Comparison of ENCODE assay signal across 27 cellular contexts in genomic region chr6:29625337-29625930, GRCh38. TPM values are rescaled to one million over a fixed set of nuclear protein-coding genes. Genes with fewer than 3 reads are reported as not detected.
A peak's percentile ranks its signal among the peaks of the same experiment; 100 is the strongest.
DNase-seq lines count a peak whose midpoint lies in the region; ATAC-seq lines count a peak whose summit lies in the region.
"Had no signal": no experiment of that assay in that cellular context is flagged by ENCODE, and none has a peak within 500 bp of the region (broad histone marks: within the 10 kb centered on the region; RNA-seq: fewer than 3 reads in every experiment).

No MANE protein-coding gene starts in this region.

- peak overlapping the region in 2 of 8 donors; percentile 7 to 81 for H3K4me3 Mint-ChIP-seq in naive B cell

- H3K9ac ChIP-seq in HUES6 (ENCODE audit: low read length) (peak overlapping the region; percentile 79), GM23248 (no peak overlapping the region)

- no peak for ATAC-seq in naive B cell (ENCODE audit: low read depth in 2 of 2)
- ATAC-seq in HG02970 (IDR thresholded peaks at IDR 0.05; ENCODE audit: low FRiP score, unreplicated experiment): no peak
- no peak for ATAC-seq in GM21367 (IDR thresholded peaks at IDR 0.05; ENCODE audit: unreplicated experiment)
- ATAC-seq: pancreas had no signal

- in situ Hi-C loops in GM23248 (cut with MboI): no loop called here

- H3K4me1 ChIP-seq in HUES6 (ENCODE audit: control insufficient read depth, insufficient read depth, low read length) (peaks cover 64% of the 10 kb centered on the region), GM23248 (ENCODE audit: insufficient read depth) (no peaks in the 10 kb centered on the region; the same call in 1 of the 2 replicates)
- H3K4me1 ChIP-seq: HAP-1 had no signal

- no peaks in the 10 kb centered on the region for H3K9me2 ChIP-seq in GM23248 (ENCODE audit: insufficient read depth)

- peak overlapping the region; percentile 52; the same call in 1 of the 2 replicates for H3K27ac ChIP-seq in HUES6 (ENCODE audit: low read depth, low read length)
- peak overlapping the region; percentile 81 for H3K27ac ChIP-seq in cingulate gyrus (ENCODE audit: low read depth, low read length)
- no peak overlapping the region for H3K27ac ChIP-seq in GM23248
- H3K27ac ChIP-seq: epithelial cell of prostate, pancreas, Peyer's patch, sigmoid colon, SJSA1 had no signal

- DNase-seq in naive B cell (no peak), GM23248 (no peak), GM03348 (ENCODE audit: low spot score) (no peak)
- DNase-seq: AML-193; Calu3; dermis blood vessel endothelial cell; EL; foreskin fibroblast; hippocampal formation; MG63; midbrain; NCI-H226; pancreas; Peyer's patch; sigmoid colon; stimulated activated naive CD4-positive, alpha-beta T cell treated with Interleukin-2 at 50 U/mL for 16 hours; T1000; trophoblast cell had no signal

- H3K4me3 ChIP-seq in HUES6 (ENCODE audit: low read depth, low read length) (peak overlapping the region; percentile 71), GM23248 (no peak overlapping the region)
- H3K4me3 ChIP-seq: HAP-1, MG63, pancreas, Peyer's patch, sigmoid colon, SJSA1 had no signal

- H3K27me3 Mint-ChIP-seq in naive B cell: no peaks in the 10 kb centered on the region

- H3K27me3 ChIP-seq in HUES6 (ENCODE audit: control insufficient read depth, insufficient read depth, low read length): no peaks in the 10 kb centered on the region
- H3K27me3 ChIP-seq in GM23248 (replicated peaks; ENCODE audit: insufficient read depth): no peaks in the 10 kb centered on the region
- H3K27me3 ChIP-seq: MG63, pancreas, sigmoid colon, SJSA1 had no signal

- peak overlapping the region in 4 of 6 donors; percentile 1 to 72 (median 28) for H3K27ac Mint-ChIP-seq in naive B cell

- peaks cover 6% of the 10 kb centered on the region for H3K79me2 ChIP-seq in GM23248 (ENCODE audit: insufficient read depth)

- H3K9me3 Mint-ChIP-seq in naive B cell: no peaks in the 10 kb centered on the region
- H3K9me3 Mint-ChIP-seq: IgD-negative memory B cell had no signal

- whole genome bisulfite sequencing in GM23248 (ENCODE audit: low coverage in 1 of 2, low lambda C conversion rate in 2 of 2, missing lambda C conversion rate in 2 of 2), 2 experiments: 76% methylated on average over 7 of the region's 7 CpGs

- no peak overlapping the region for H2AFZ ChIP-seq in GM23248

- H3K9me3 ChIP-seq in HUES6 (ENCODE audit: control insufficient read depth, insufficient read depth, low read depth, low read length) (no peaks in the 10 kb centered on the region), GM23248 (ENCODE audit: low read depth) (no peaks in the 10 kb centered on the region)
- H3K9me3 ChIP-seq: HAP-1, MG63, pancreas, Peyer's patch, sigmoid colon, SJSA1 had no signal

- no peak overlapping the region for H3K4me2 ChIP-seq in GM23248 (ENCODE audit: unreplicated experiment)

- no peaks in the 10 kb centered on the region for H4K20me1 ChIP-seq in GM23248 (ENCODE audit: insufficient read depth)

- H3K4me1 Mint-ChIP-seq in naive B cell: peaks cover 35 to 39% (median 37%) of the 10 kb centered on the region in 3 donors

- peaks cover 0 to 32% of the 10 kb centered on the region in 2 donors for H3K36me3 Mint-ChIP-seq in naive B cell

- peaks cover 38% of the 10 kb centered on the region for H3K36me3 ChIP-seq in HUES6 (ENCODE audit: control insufficient read depth, insufficient read depth, low read length)
- H3K36me3 ChIP-seq in GM23248 (ENCODE audit: low read depth): no peaks in the 10 kb centered on the region; the same call in 1 of the 2 replicates
- H3K36me3 ChIP-seq: MG63, pancreas had no signal

- H3F3A ChIP-seq in GM23248 (ENCODE audit: insufficient read depth): no peaks in the 10 kb centered on the region

RNA-seq across cellular contexts. Expression of gene GABBR1, which starts 7.5 kb away (rescaled TPM):
- 10 to 100 TPM in 1 of 6 donors, 1 to 10 TPM in 4, not detected in 1; 4.1 to 11.3 (median 4.6) TPM for polyA plus RNA-seq in naive B cell (ENCODE audit: low read depth in 6 of 6)
- 4.6 and 5.3 TPM in 2 replicates for total RNA-seq in GM23248 (2014; rRNA removed; shearing (Covaris generic))
- 5.8 and 6.1 TPM in 2 replicates for polyA plus RNA-seq in GM23248 (2016; fragmentation: Nextera tagmentation; extraction: Ambion mirVana)

RNA-seq across cellular contexts. Expression of gene MOG, which starts 31.5 kb away (rescaled TPM):
- not detected for polyA plus RNA-seq in naive B cell (ENCODE audit: low read depth in 6 of 6)
- not detected in 2 replicates for total RNA-seq in GM23248 (2014; rRNA removed; shearing (Covaris generic))
- polyA plus RNA-seq in GM23248 (2016; fragmentation: Nextera tagmentation; extraction: Ambion mirVana): not detected in 2 replicates
- total RNA-seq: bronchial epithelial cell, Calu3, dermis blood vessel endothelial cell, pancreas, Peyer's patch, sigmoid colon, SJSA1 had no signal
- polyA plus RNA-seq: IgD-negative memory B cell, pancreas had no signal

RNA-seq across cellular contexts. Expression of gene OR2H2, which starts 40.5 kb away (rescaled TPM):
- polyA plus RNA-seq in naive B cell (ENCODE audit: low read depth in 6 of 6) (under 1 TPM in 2 of 6 donors, not detected in 4; 0.15 to 0.17 TPM), GM23248 (2016; fragmentation: Nextera tagmentation; extraction: Ambion mirVana) (not detected in 2 replicates)
- not detected in 2 replicates for total RNA-seq in GM23248 (2014; rRNA removed; shearing (Covaris generic))
- total RNA-seq: bronchial epithelial cell, Calu3, dermis blood vessel endothelial cell, pancreas, Peyer's patch, sigmoid colon, SJSA1 had no signal
- polyA plus RNA-seq: IgD-negative memory B cell, pancreas, sigmoid colon had no signal

RNA-seq across cellular contexts. Expression of gene ZFP57, which starts 55.5 kb away (rescaled TPM):
- polyA plus RNA-seq in naive B cell (ENCODE audit: low read depth in 6 of 6): 1 to 10 TPM in 3 of 6 donors, not detected in 3; 1.8 to 3.1 (median 2.5) TPM
- total RNA-seq in GM23248 (2014; rRNA removed; shearing (Covaris generic)): not detected in 2 replicates
- not detected in 2 replicates for polyA plus RNA-seq in GM23248 (2016; fragmentation: Nextera tagmentation; extraction: Ambion mirVana)
- total RNA-seq: sigmoid colon, SJSA1 had no signal
